Comparison of ENCODE assay signal across 1 cellular context in the genomic region with DNA sequence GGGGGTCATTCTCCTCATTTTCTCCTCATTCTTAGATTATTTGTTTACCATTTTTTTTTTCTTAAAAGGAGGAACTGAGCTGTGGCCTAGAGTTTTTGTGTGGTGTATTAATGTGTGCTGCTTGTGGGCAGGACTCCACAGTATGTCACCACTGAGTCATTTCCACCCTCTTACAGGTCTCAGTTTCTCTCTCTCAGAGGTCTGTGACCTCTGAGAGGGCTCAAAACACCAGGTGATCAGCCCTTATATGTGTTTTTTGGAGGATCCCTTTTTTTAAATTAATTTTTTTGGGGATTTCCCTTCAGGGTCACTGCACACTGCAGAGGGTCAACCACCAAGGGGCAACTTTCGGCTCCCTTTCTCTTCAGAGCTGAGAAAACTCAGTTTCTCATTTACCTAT.
TF ChIP-seq lines count a peak whose summit lies in the region.

No MANE protein-coding gene starts in this region.

TF ChIP-seq in GM12878, 131 proteins besides CTCF, POLR2A, EP300 and RAD21 (continued from another document and continues in another):
- TF ChIP-seq, protein P1, sequence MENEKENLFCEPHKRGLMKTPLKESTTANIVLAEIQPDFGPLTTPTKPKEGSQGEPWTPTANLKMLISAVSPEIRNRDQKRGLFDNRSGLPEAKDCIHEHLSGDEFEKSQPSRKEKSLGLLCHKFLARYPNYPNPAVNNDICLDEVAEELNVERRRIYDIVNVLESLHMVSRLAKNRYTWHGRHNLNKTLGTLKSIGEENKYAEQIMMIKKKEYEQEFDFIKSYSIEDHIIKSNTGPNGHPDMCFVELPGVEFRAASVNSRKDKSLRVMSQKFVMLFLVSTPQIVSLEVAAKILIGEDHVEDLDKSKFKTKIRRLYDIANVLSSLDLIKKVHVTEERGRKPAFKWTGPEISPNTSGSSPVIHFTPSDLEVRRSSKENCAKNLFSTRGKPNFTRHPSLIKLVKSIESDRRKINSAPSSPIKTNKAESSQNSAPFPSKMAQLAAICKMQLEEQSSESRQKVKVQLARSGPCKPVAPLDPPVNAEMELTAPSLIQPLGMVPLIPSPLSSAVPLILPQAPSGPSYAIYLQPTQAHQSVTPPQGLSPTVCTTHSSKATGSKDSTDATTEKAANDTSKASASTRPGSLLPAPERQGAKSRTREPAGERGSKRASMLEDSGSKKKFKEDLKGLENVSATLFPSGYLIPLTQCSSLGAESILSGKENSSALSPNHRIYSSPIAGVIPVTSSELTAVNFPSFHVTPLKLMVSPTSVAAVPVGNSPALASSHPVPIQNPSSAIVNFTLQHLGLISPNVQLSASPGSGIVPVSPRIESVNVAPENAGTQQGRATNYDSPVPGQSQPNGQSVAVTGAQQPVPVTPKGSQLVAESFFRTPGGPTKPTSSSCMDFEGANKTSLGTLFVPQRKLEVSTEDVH (IDR thresholded peaks at IDR 0.05; ENCODE audit: low read depth, partially characterized antibody): no peak
- TF ChIP-seq CHD4 (IDR thresholded peaks at IDR 0.05) (no peak), SIN3A (IDR thresholded peaks at IDR 0.05; ENCODE audit: low read depth, low read length) (no peak), WRNIP1 (IDR thresholded peaks at IDR 0.05; ENCODE audit: borderline replicate concordance, low read depth, low read length) (no peak), CREM (IDR thresholded peaks at IDR 0.05; ENCODE audit: low read depth) (peak; percentile 73), MTA2 (IDR thresholded peaks at IDR 0.05; ENCODE audit: low read depth) (peak; percentile 80), ZNF207 (IDR thresholded peaks at IDR 0.05; ENCODE audit: borderline replicate concordance) (no peak), BHLHE40 (IDR thresholded peaks at IDR 0.05; ENCODE audit: borderline replicate concordance in 1 of 2, low read depth in 2 of 2, low read length in 1 of 2) (peak in 1 of 2 experiments; percentile 46; a peak in 1 of 4 replicates), CHD2 (IDR thresholded peaks at IDR 0.05; ENCODE audit: borderline replicate concordance, low read depth, low read length) (no peak), CUX1 (IDR thresholded peaks at IDR 0.05; ENCODE audit: insufficient replicate concordance, low read depth, low read length) (no peak), SMARCA5 (IDR thresholded peaks at IDR 0.05) (no peak), PML (IDR thresholded peaks at IDR 0.05; ENCODE audit: low read length) (no peak), CBFB (IDR thresholded peaks at IDR 0.05; ENCODE audit: low read depth) (no peak), ELK1 (IDR thresholded peaks at IDR 0.05; ENCODE audit: low read depth, low read length) (no peak), SMAD5 (IDR thresholded peaks at IDR 0.05; ENCODE audit: low read depth) (no peak), MXI1 (IDR thresholded peaks at IDR 0.05; ENCODE audit: low read depth, low read length) (no peak), GABPA (IDR thresholded peaks at IDR 0.05; ENCODE audit: low read depth) (no peak), HSF1 (IDR thresholded peaks at IDR 0.05; ENCODE audit: low read depth, low read length) (no peak), POLR2AphosphoS5 (IDR thresholded peaks at IDR 0.05; ENCODE audit: low read length) (no peak), TCF3 (IDR thresholded peaks at IDR 0.05; ENCODE audit: borderline replicate concordance, insufficient read depth, low read depth, low read length) (0 out of 2 replicates have a peak, but pooled peaks have one; percentile 23), BCLAF1 (IDR thresholded peaks at IDR 0.05) (no peak), PRDM15 (CRISPR knock-in tag; IDR thresholded peaks at IDR 0.05) (no peak), NRF1 (conservative IDR thresholded peaks at IDR 0.05; ENCODE audit: low read depth, low read length) (no peak), NR2C2 (IDR thresholded peaks at IDR 0.05; ENCODE audit: borderline replicate concordance, control insufficient read depth, insufficient read length, low read depth) (no peak), ATF2 (IDR thresholded peaks at IDR 0.05; ENCODE audit: low read length) (peak; percentile 71), NR2F1 (conservative IDR thresholded peaks at IDR 0.05) (peak; percentile 97), PAX5 (IDR thresholded peaks at IDR 0.05; ENCODE audit: borderline replicate concordance, low read depth, low read length) (peak; percentile 63; the same call in 1 of the 2 replicates), RELA (IDR thresholded peaks at IDR 0.05; ENCODE audit: borderline replicate concordance, partially characterized antibody) (no peak), KAT2A (conservative IDR thresholded peaks at IDR 0.05; ENCODE audit: control insufficient read depth, low read depth, low read length) (no peak), IKZF1 (conservative IDR thresholded peaks at IDR 0.05) (no peak), CBX3 (IDR thresholded peaks at IDR 0.05; ENCODE audit: borderline replicate concordance, low read depth) (no peak), NFYA (IDR thresholded peaks at IDR 0.05; ENCODE audit: borderline replicate concordance, low read depth, low read length) (no peak), TBL1XR1 (IDR thresholded peaks at IDR 0.05; ENCODE audit: low read depth, low read length) (peak; percentile 67)
- TF ChIP-seq, protein P2, sequence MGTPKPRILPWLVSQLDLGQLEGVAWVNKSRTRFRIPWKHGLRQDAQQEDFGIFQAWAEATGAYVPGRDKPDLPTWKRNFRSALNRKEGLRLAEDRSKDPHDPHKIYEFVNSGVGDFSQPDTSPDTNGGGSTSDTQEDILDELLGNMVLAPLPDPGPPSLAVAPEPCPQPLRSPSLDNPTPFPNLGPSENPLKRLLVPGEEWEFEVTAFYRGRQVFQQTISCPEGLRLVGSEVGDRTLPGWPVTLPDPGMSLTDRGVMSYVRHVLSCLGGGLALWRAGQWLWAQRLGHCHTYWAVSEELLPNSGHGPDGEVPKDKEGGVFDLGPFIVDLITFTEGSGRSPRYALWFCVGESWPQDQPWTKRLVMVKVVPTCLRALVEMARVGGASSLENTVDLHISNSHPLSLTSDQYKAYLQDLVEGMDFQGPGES (IDR thresholded peaks at IDR 0.05): no peak
